7 cellular contexts compared by ENCODE assay signal in the genomic region with DNA sequence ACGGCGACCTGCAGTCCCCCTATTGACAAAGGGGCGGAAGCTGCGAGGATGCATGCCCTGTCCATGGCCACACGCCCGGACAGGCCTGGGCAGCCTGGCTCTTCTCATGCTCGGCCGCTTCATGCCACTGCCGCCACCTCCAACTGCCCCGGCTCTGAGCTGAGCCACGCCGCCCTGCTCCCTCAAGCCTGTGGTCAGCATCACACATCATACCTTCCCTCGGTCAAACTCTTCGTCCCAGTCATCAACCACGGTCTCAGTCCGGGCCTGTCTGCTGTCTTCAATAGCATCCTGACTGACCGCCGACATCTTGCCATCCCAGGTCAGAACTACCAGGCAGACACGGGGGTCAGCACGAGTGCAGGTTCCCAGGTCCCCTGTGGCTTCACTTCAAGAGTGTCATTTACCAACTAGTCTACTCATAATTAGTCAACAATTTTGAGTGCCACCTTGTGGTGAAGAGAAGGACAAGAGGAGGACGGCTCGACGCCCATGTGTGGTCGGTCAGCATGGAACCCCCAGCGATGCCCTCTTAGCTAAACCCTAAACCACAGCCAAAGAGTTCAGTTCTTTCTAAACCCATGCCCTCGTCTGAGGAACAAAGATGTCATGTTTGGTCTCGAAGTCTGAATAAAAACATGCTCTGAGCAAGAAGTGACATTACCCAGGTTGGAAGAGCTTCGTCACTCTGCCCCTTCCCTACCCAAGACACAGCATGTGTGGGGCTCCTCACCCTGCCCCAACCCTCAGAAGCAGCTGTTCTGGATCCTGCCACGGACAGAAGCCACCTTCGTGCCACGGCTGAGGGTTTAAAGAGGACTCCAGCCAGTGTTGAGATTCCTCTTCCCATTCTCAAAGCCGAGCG. TPM values are rescaled to one million over a fixed set of nuclear protein-coding genes. Genes with fewer than 3 reads are reported as not detected.
DNase-seq lines count a peak whose midpoint lies in the region; ATAC-seq and TF ChIP-seq lines count a peak whose summit lies in the region.

No MANE protein-coding gene starts in this region.

- no peak overlapping the region for H2BK120ac ChIP-seq in IMR-90 (ENCODE audit: low read depth, low read length)

- H3K9me3 ChIP-seq in IMR-90 (ENCODE audit: control insufficient read depth, insufficient read depth, low read length) (no peaks in the 10 kb centered on the region), ascending aorta (no peaks in the 10 kb centered on the region)

- peaks cover 11% of the 10 kb centered on the region for H3K9me1 ChIP-seq in IMR-90 (ENCODE audit: insufficient read depth, low read length)

- peak; percentile 27; the same call in 1 of the 2 replicates for TF ChIP-seq CTCF in IMR-90 (conservative IDR thresholded peaks at IDR 0.05; ENCODE audit: low read depth, low read length)
- TF ChIP-seq CTCF in ascending aorta (IDR thresholded peaks at IDR 0.05) = peak in 2 of 3 experiments; percentile 15 to 17
- no peak for TF ChIP-seq CTCF in omental fat pad (IDR thresholded peaks at IDR 0.05)

- no peak overlapping the region for H3K14ac ChIP-seq in IMR-90 (replicated peaks; ENCODE audit: low read depth, low read length)

- peak overlapping the region; percentile 19; the same call in 1 of the 2 replicates for H3K4ac ChIP-seq in IMR-90 (ENCODE audit: low read depth, low read length)

- H3K4me1 ChIP-seq in IMR-90 (ENCODE audit: control insufficient read depth, insufficient read depth, low read length) (peaks cover 2% of the 10 kb centered on the region; the same call in 1 of the 2 replicates), ascending aorta (no peaks in the 10 kb centered on the region)

- peak overlapping the region; percentile 5 for H2AFZ ChIP-seq in IMR-90 (replicated peaks; ENCODE audit: low read length, poor library complexity)

- no peak overlapping the region for H4K91ac ChIP-seq in IMR-90 (ENCODE audit: insufficient read depth, low read depth, low read length)

- ATAC-seq in IMR-90 (ENCODE audit: low read depth) (peak; percentile 50; the same call in 1 of the 2 replicates), left lobe of liver (peak; percentile 74), GM21737 (IDR thresholded peaks at IDR 0.05; ENCODE audit: unreplicated experiment) (no peak), omental fat pad (ENCODE audit: low FRiP score) (no peak)

- in situ Hi-C loops in IMR-90 (cut with MboI; ENCODE audit: low sequenced_read_pairs) = no loop called here

- peaks cover 73% of the 10 kb centered on the region for H3K36me3 ChIP-seq in IMR-90 (ENCODE audit: control insufficient read depth, insufficient read depth, low read length)
- H3K36me3 ChIP-seq in ascending aorta = peaks cover 78 to 92% of the 10 kb centered on the region in 2 donors

- WGBS in IMR-90 (ENCODE audit: extremely low coverage in 2 of 2, insufficient read length in 1 of 2), 2 experiments = 95% methylated on average over 11 of the region's 33 CpGs; no CpG with 5 or more reads in 1 of the 2 experiments

- no peak overlapping the region for H2BK5ac ChIP-seq in IMR-90 (ENCODE audit: low read depth, low read length, poor library complexity, severe bottlenecking)

- POLR2A ChIA-PET in IMR-90 (lab: Charles Lee; ENCODE audit: unreplicated experiment) = interaction anchor here (0.6 kb wide), 1 partner anchor 14 kb away, joined by 6 read pairs; no protein-coding TSS in a partner anchor

- H3K9ac ChIP-seq in IMR-90 (ENCODE audit: low read depth, low read length) = no peak overlapping the region

- no peak overlapping the region for H3K4me2 ChIP-seq in IMR-90 (ENCODE audit: low read depth, low read length)

- H3K79me1 ChIP-seq in IMR-90 (ENCODE audit: low read depth in 1 of 2, low read length in 2 of 2) = peaks cover 12 to 57% of the 10 kb centered on the region in 2 experiments

- H3K23ac ChIP-seq in IMR-90 (ENCODE audit: low read depth, low read length) = no peak overlapping the region

- dilution Hi-C loops in IMR-90 (cut with HindIII; ENCODE audit: low sequenced_read_pairs, unreplicated experiment) = no loop called here

- peaks cover 28% of the 10 kb centered on the region for H4K20me1 ChIP-seq in IMR-90 (ENCODE audit: insufficient read depth, low read length)

- TF ChIP-seq POLR2A in IMR-90 (IDR thresholded peaks at IDR 0.05; ENCODE audit: low read depth, low read length) = no peak

- DNase-seq in DMS53 treated with DMSO at 0.1 percent for 48 hours (lab: John Stamatoyannopoulos, UW; ENCODE audit: unreplicated experiment) (peak; percentile 2), IMR-90 (peak; percentile 13), ascending aorta (ENCODE audit: low spot score in 2 of 2) (no peak), left lobe of liver (ENCODE audit: low spot score) (no peak), activated gamma-delta T cell treated with Interleukin-2 at 50 U/mL for 16 hours (no peak), omental fat pad (ENCODE audit: low spot score) (no peak)

- 0 out of 2 replicates have a peak overlapping the region, but pooled peaks have one; percentile 3 for H2AK5ac ChIP-seq in IMR-90 (ENCODE audit: low read depth, low read length)

- H3K4me3 ChIP-seq in IMR-90 (ENCODE audit: insufficient read depth, low read depth, low read length) = no peak overlapping the region
- H3K4me3 ChIP-seq in ascending aorta = no peak overlapping the region

- CTCF ChIA-PET in IMR-90 (lab: Yijun Ruan, JAX) = interaction anchor here (0.7 to 0.9 kb wide), 4 partner anchors 9 to 302 kb away, joined by 3 to 4 read pairs (median 3); no protein-coding TSS in a partner anchor

- no peak overlapping the region for H2BK15ac ChIP-seq in IMR-90 (ENCODE audit: low read depth, low read length)

- TF ChIP-seq RAD21 in IMR-90 (IDR thresholded peaks at IDR 0.05; ENCODE audit: low read length) = peak; percentile 16; the same call in 1 of the 2 replicates

- H4K5ac ChIP-seq in IMR-90 (ENCODE audit: low read depth, low read length) = no peak overlapping the region

- H3K27me3 ChIP-seq in IMR-90 (ENCODE audit: control insufficient read depth, insufficient read depth, low read length) (no peaks in the 10 kb centered on the region), ascending aorta (no peaks in the 10 kb centered on the region)

- intact Hi-C loops in IMR-90 (cut with micrococcal nuclease) (loop anchor here (1.0 kb wide), 1 partner anchor 302 kb away; no protein-coding TSS in a partner anchor), ascending aorta (cut with DNase I) (no loop called here)

- H3K18ac ChIP-seq in IMR-90 (ENCODE audit: low read depth, low read length) = no peak overlapping the region

- no peak overlapping the region for H3K27ac ChIP-seq in IMR-90 (ENCODE audit: insufficient read depth, low read length)
- no peak overlapping the region for H3K27ac ChIP-seq in ascending aorta

- no TSS peak for BruUV-seq in IMR-90 (replicated peaks; lab: Mats Ljungman, UMichigan)

- H2AK9ac ChIP-seq in IMR-90 (replicated peaks; ENCODE audit: low read depth, low read length, poor library complexity) = no peak overlapping the region

- no peak overlapping the region for H2BK20ac ChIP-seq in IMR-90 (ENCODE audit: low read depth, low read length)

- H4K8ac ChIP-seq in IMR-90 (ENCODE audit: low read depth in 2 of 2, low read length in 2 of 2) = no peak overlapping the region

- no peak overlapping the region for H3K56ac ChIP-seq in IMR-90 (ENCODE audit: extremely low read depth, insufficient read depth, low read length)

TF ChIP-seq in IMR-90, 13 proteins besides CTCF, POLR2A, EP300 and RAD21:
- TF ChIP-seq CHD1 (IDR thresholded peaks at IDR 0.05; ENCODE audit: low read depth, low read length) (no peak), MAZ (IDR thresholded peaks at IDR 0.05; ENCODE audit: borderline replicate concordance, low read depth, low read length) (no peak), MXI1 (IDR thresholded peaks at IDR 0.05; ENCODE audit: borderline replicate concordance, low read depth, low read length) (no peak), SMC3 (IDR thresholded peaks at IDR 0.05; ENCODE audit: low read depth, low read length) (0 out of 2 replicates have a peak, but pooled peaks have one; percentile 9), BHLHE40 (IDR thresholded peaks at IDR 0.05; ENCODE audit: low read depth, low read length) (no peak), FOS (IDR thresholded peaks at IDR 0.05; ENCODE audit: low read depth, low read length) (no peak), CEBPB (IDR thresholded peaks at IDR 0.05; ENCODE audit: low read depth, low read length) (no peak)
- TF ChIP-seq, protein P1, sequence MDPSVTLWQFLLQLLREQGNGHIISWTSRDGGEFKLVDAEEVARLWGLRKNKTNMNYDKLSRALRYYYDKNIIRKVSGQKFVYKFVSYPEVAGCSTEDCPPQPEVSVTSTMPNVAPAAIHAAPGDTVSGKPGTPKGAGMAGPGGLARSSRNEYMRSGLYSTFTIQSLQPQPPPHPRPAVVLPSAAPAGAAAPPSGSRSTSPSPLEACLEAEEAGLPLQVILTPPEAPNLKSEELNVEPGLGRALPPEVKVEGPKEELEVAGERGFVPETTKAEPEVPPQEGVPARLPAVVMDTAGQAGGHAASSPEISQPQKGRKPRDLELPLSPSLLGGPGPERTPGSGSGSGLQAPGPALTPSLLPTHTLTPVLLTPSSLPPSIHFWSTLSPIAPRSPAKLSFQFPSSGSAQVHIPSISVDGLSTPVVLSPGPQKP (IDR thresholded peaks at IDR 0.05; ENCODE audit: borderline replicate concordance, low read depth, low read length) = no peak

RNA-seq across cellular contexts. Expression of gene CYTH1, which starts 16.9 kb away (rescaled TPM):
- 7.9 and 8.3 TPM in 2 replicates for total RNA-seq in IMR-90 (2012; rRNA removed)
- 10.1 and 12.4 TPM in 2 replicates for polyA plus RNA-seq in IMR-90 (2012; rRNA removed)
- 6.2 and 9.0 TPM in 2 replicates for polyA plus RNA-seq in IMR-90 (2012; cell fraction: cytosol; rRNA removed)
- 46.8 and 57.8 TPM in 2 replicates for polyA plus RNA-seq in IMR-90 (2012; cell fraction: nucleus; rRNA removed; ENCODE audit: low replicate concordance)
- total RNA-seq in ascending aorta = 46.5 TPM
- total RNA-seq in left lobe of liver = 32.1 TPM
- total RNA-seq in omental fat pad = 100 to 1,000 TPM in 2 of 4 donors, 10 to 100 TPM in 2; 50.0 to 139 (median 83.7) TPM

RNA-seq across cellular contexts. Expression of gene USP36, which starts 41.7 kb away (rescaled TPM):
- total RNA-seq in IMR-90 (2012; rRNA removed) (28.3 and 30.6 TPM in 2 replicates), ascending aorta (111 TPM), left lobe of liver (21.8 TPM), omental fat pad (100 to 1,000 TPM in 2 of 4 donors, 10 to 100 TPM in 2; 32.5 to 162 (median 86.7) TPM)
- 38.3 and 39.7 TPM in 2 replicates for polyA plus RNA-seq in IMR-90 (2012; rRNA removed)
- 21.7 and 22.5 TPM in 2 replicates for polyA plus RNA-seq in IMR-90 (2012; cell fraction: cytosol; rRNA removed)
- polyA plus RNA-seq in IMR-90 (2012; cell fraction: nucleus; rRNA removed; ENCODE audit: low replicate concordance) = 135 and 196 TPM in 2 replicates

Comparison
In these comparisons a context has a peak if more than half of its experiments do, and no peak if none do; other contexts are left out.
1. DNase-seq: peak in DMS53 treated with DMSO at 0.1 percent for 48 hours (single experiment) and IMR-90 (single experiment); none in ascending aorta (0 of 2), left lobe of liver (single experiment), activated gamma-delta T cell treated with Interleukin-2 at 50 U/mL for 16 hours (single experiment) and omental fat pad (single experiment).
2. ATAC-seq: peak in IMR-90 (single experiment) and left lobe of liver (single experiment); none in GM21737 (single experiment) and omental fat pad (single experiment).
3. CTCF ChIP-seq: peak in IMR-90 (single experiment) and ascending aorta (2 of 3); none in omental fat pad (0 of 3).